7 cellular contexts compared by ENCODE assay signal in genomic region chr12:4455849-4456248, GRCh38. TPM values are rescaled to one million over a fixed set of nuclear protein-coding genes. Genes with fewer than 3 reads are reported as not detected.
"Had no signal": no experiment of that assay in that cellular context is flagged by ENCODE, and none has a peak within 500 bp of the region (broad histone marks: within the 10 kb centered on the region; RNA-seq: fewer than 3 reads in every experiment).

No MANE protein-coding gene starts in this region.

RNA-seq across cellular contexts. Expression of gene FGF6, which starts 10.2 kb away (rescaled TPM):
- total RNA-seq: activated B cell treated with CpG ODN at 0.5 μM for 24 hours; activated CD4-positive, alpha-beta T cell treated with anti-CD3 and anti-CD28 coated beads, Interleukin-2, amount 10 ng/mL, durations not matched to agents 7 days and 5 days; activated T-cell treated with anti-CD3 and anti-CD28 coated beads, Interleukin-2, amount 50 U/mL, for 4 hours; bronchial epithelial cell; PC-3; Peyer's patch; Right ventricle myocardium superior had no signal
